ENCODE assay signal across 8 cellular contexts in genomic region chr13:36981156-36981743, GRCh38. TPM values are rescaled to one million over a fixed set of nuclear protein-coding genes. Genes with fewer than 3 reads are reported as not detected.
A peak's percentile ranks its signal among the peaks of the same experiment; 100 is the strongest.
DNase-seq lines count a peak whose midpoint lies in the region; ATAC-seq lines count a peak whose summit lies in the region.

No MANE protein-coding gene starts in this region.

- in situ Hi-C loops in KBM-7 (cut with MboI; ENCODE audit: low pct_unique_long_range_greater_than_20kb, low sequenced_read_pairs) = no loop called here

- no peaks in the 10 kb centered on the region for H3K9me3 ChIP-seq in SK-N-MC (ENCODE audit: low read depth, low read length)

- peaks cover 50% of the 10 kb centered on the region for H3K36me3 Mint-ChIP-seq in stimulated activated naive CD8-positive, alpha-beta T cell treated with anti-CD3 and anti-CD28 coated beads, Interleukin-15, Interleukin-2, amounts not matched to agents 100 ng/mL and 50 ng/mL, for 24 hours (ENCODE audit: low read depth)
- H3K36me3 Mint-ChIP-seq in immature natural killer cell = peaks cover 17 to 26% (median 19%) of the 10 kb centered on the region in 3 donors

- no peak for ATAC-seq in stimulated activated naive CD8-positive, alpha-beta T cell treated with anti-CD3 and anti-CD28 coated beads, Interleukin-15, Interleukin-2, amounts not matched to agents 100 U/mL and 50 U/mL, for 24 hours

- peaks cover 76% of the 10 kb centered on the region for H3K36me3 ChIP-seq in SK-N-MC (ENCODE audit: insufficient read depth, low read length)

- peak overlapping the region; percentile 26 for H3K27ac Mint-ChIP-seq in stimulated activated naive CD8-positive, alpha-beta T cell treated with anti-CD3 and anti-CD28 coated beads, Interleukin-15, Interleukin-2, amounts not matched to agents 100 ng/mL and 50 ng/mL, for 24 hours
- peak overlapping the region in 1 of 6 donors; percentile 72 for H3K27ac Mint-ChIP-seq in immature natural killer cell

- H3K4me3 ChIP-seq in SK-N-MC = peak overlapping the region; percentile 34; the same call in 1 of the 2 replicates

- no peaks in the 10 kb centered on the region for H3K4me1 Mint-ChIP-seq in stimulated activated naive CD8-positive, alpha-beta T cell treated with anti-CD3 and anti-CD28 coated beads, Interleukin-15, Interleukin-2, amounts not matched to agents 100 ng/mL and 50 ng/mL, for 24 hours (ENCODE audit: low read depth)
- no peaks in the 10 kb centered on the region for H3K4me1 Mint-ChIP-seq in immature natural killer cell

- no peaks in the 10 kb centered on the region for H3K27me3 Mint-ChIP-seq in stimulated activated naive CD8-positive, alpha-beta T cell treated with anti-CD3 and anti-CD28 coated beads, Interleukin-15, Interleukin-2, amounts not matched to agents 100 ng/mL and 50 ng/mL, for 24 hours
- no peaks in the 10 kb centered on the region for H3K27me3 Mint-ChIP-seq in immature natural killer cell (ENCODE audit: low read depth in 3 of 3)

- H3K27ac ChIP-seq in SK-N-MC = peak overlapping the region; percentile 95

- no peak for DNase-seq in stimulated activated naive CD8-positive, alpha-beta T cell treated with anti-CD3 and anti-CD28 coated beads, Interleukin-15, Interleukin-2, amounts not matched to agents 100 U/mL and 50 U/mL, for 24 hours
- DNase-seq in KBM-7 (peak; percentile 51), SK-N-MC (ENCODE audit: low read depth, low spot score) (peak; percentile 75), foreskin melanocyte (peak; percentile 24), superior temporal gyrus (ENCODE audit: extremely low spot score) (peak; percentile 83), immature natural killer cell (no peak)
- no peak for DNase-seq in activated CD8-positive, alpha-beta memory T cell treated with anti-CD3 and anti-CD28 coated beads for 24 hours

- peak overlapping the region; percentile 47 for H3K9ac ChIP-seq in SK-N-MC (ENCODE audit: insufficient read length)

- no peak overlapping the region for H3K4me3 Mint-ChIP-seq in stimulated activated naive CD8-positive, alpha-beta T cell treated with anti-CD3 and anti-CD28 coated beads, Interleukin-15, Interleukin-2, amounts not matched to agents 100 ng/mL and 50 ng/mL, for 24 hours
- no peak overlapping the region for H3K4me3 Mint-ChIP-seq in immature natural killer cell

- no peaks in the 10 kb centered on the region for H3K9me3 Mint-ChIP-seq in stimulated activated naive CD8-positive, alpha-beta T cell treated with anti-CD3 and anti-CD28 coated beads, Interleukin-15, Interleukin-2, amounts not matched to agents 100 ng/mL and 50 ng/mL, for 24 hours
- H3K9me3 Mint-ChIP-seq in immature natural killer cell = no peaks in the 10 kb centered on the region

RNA-seq across cellular contexts. Expression of gene ALG5, which starts 17.9 kb away (rescaled TPM):
- polyA plus RNA-seq in immature natural killer cell = 100 to 1,000 TPM in 2 of 3 donors, 10 to 100 TPM in 1; 73.9 to 135 (median 100) TPM

RNA-seq across cellular contexts. Expression of gene EXOSC8, which starts 19.3 kb away (rescaled TPM):
- 10 to 100 TPM; 51.2 to 64.0 (median 62.8) TPM for polyA plus RNA-seq in immature natural killer cell

Comparison
In these comparisons a context has a peak if more than half of its experiments do, and no peak if none do; other contexts are left out.
1. DNase-seq: peak in KBM-7 (single experiment), SK-N-MC (single experiment), foreskin melanocyte (single experiment) and superior temporal gyrus (single experiment); none in stimulated activated naive CD8-positive, alpha-beta T cell treated with anti-CD3 and anti-CD28 coated beads, Interleukin-15, Interleukin-2, amounts not matched to agents 100 U/mL and 50 U/mL, for 24 hours (single experiment), activated CD8-positive, alpha-beta memory T cell treated with anti-CD3 and anti-CD28 coated beads for 24 hours (single experiment) and immature natural killer cell (0 of 3).